In the genomic region with DNA sequence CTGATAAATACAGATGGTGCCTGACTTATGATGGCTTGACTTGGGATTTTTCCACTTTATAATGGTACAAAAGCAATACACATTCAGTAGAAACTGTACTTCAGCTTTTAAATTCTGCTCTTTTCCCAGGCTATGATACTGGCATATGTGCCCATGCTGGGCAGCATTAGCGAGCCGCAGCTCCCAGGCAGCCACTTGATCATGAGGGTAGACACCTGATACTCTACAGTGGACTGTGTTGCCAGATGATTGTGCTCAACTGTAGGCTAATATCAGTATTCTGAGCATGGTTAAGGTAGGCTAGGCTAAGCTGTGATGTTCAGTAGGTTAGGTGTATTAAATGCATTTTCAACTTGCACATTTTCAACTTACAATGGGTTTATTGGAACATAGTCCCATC, we compare ENCODE assay signal across 24 cellular contexts. TPM values are rescaled to one million over a fixed set of nuclear protein-coding genes. Genes with fewer than 3 reads are reported as not detected.
DNase-seq lines count a peak whose midpoint lies in the region; ATAC-seq and TF ChIP-seq lines count a peak whose summit lies in the region.
"Had no signal": no experiment of that assay in that cellular context is flagged by ENCODE, and none has a peak within 500 bp of the region (broad histone marks: within the 10 kb centered on the region; RNA-seq: fewer than 3 reads in every experiment).

No MANE protein-coding gene starts in this region.

- H3K4me3 Mint-ChIP-seq in naive thymus-derived CD4-positive, alpha-beta T cell: no peak overlapping the region
- H3K4me3 Mint-ChIP-seq: activated T-helper 17 cell treated with anti-CD3 and anti-CD28 coated beads, Interleukin-2, amount 50 U/mL, for 72 hours; dendritic cell treated with granulocyte-macrophage colony-stimulating factor and Interleukin-4, amounts not matched to agents 40 ng/mL and 50 ng/mL, for 4 days; naive thymus-derived CD8-positive, alpha-beta T cell; T-cell had no signal

- H3K27me3 Mint-ChIP-seq in naive thymus-derived CD4-positive, alpha-beta T cell: peaks cover 11 to 29% (median 15%) of the 10 kb centered on the region in 5 donors

- peak in 1 of 2 donors; percentile 35 for TF ChIP-seq POLR2A in gastrocnemius medialis (IDR thresholded peaks at IDR 0.05)

- TF ChIP-seq CTCF in gastrocnemius medialis (IDR thresholded peaks at IDR 0.05 in 4 of 5, conservative IDR thresholded peaks at IDR 0.05 in 1 of 5): no peak

- peak overlapping the region; percentile 65 for H3K27ac ChIP-seq in cingulate gyrus (ENCODE audit: low read depth, low read length)
- H3K27ac ChIP-seq in gastrocnemius medialis: peak overlapping the region; percentile 77 to 87 (median 82)
- no peak overlapping the region for H3K27ac ChIP-seq in naive thymus-derived CD4-positive, alpha-beta T cell (ENCODE audit: low read depth, low read length)
- H3K27ac ChIP-seq: C4-2B, SJSA1 had no signal

- CTCF ChIA-PET in naive thymus-derived CD4-positive, alpha-beta T cell (lab: Charles Lee): interaction anchor here (0.6 to 0.7 kb wide), 2 partner anchors 293 to 395 kb away, joined by 3 to 4 read pairs; no protein-coding TSS in a partner anchor

- H3K4me1 ChIP-seq in gastrocnemius medialis: peaks cover 25 to 27% of the 10 kb centered on the region in 2 donors
- H3K4me1 ChIP-seq in naive thymus-derived CD4-positive, alpha-beta T cell (ENCODE audit: control insufficient read depth in 2 of 2, insufficient read depth in 2 of 2, low read length in 2 of 2): peaks cover 0 to 13% of the 10 kb centered on the region in 2 donors
- H3K4me1 ChIP-seq: SJSA1 had no signal

- H3K9me3 Mint-ChIP-seq in naive thymus-derived CD4-positive, alpha-beta T cell: no peaks in the 10 kb centered on the region
- H3K9me3 Mint-ChIP-seq: activated naive CD4-positive, alpha-beta T cell treated with anti-CD3 and anti-CD28 coated beads, Interleukin-2, amount 50 U/mL, for 72 hours; activated T-helper 17 cell treated with anti-CD3 and anti-CD28 coated beads, Interleukin-2, amount 50 U/mL, for 72 hours; dendritic cell treated with granulocyte-macrophage colony-stimulating factor and Interleukin-4, amounts not matched to agents 40 ng/mL and 50 ng/mL, for 4 days; naive thymus-derived CD8-positive, alpha-beta T cell; T-cell had no signal

- H3K36me3 Mint-ChIP-seq in naive thymus-derived CD4-positive, alpha-beta T cell: no peaks in the 10 kb centered on the region
- H3K36me3 Mint-ChIP-seq: activated naive CD4-positive, alpha-beta T cell treated with anti-CD3 and anti-CD28 coated beads, Interleukin-2, amount 50 U/mL, for 72 hours; naive thymus-derived CD8-positive, alpha-beta T cell; T-cell had no signal

- no peaks in the 10 kb centered on the region for H3K27me3 ChIP-seq in gastrocnemius medialis
- no peaks in the 10 kb centered on the region for H3K27me3 ChIP-seq in naive thymus-derived CD4-positive, alpha-beta T cell (ENCODE audit: control insufficient read depth in 2 of 2, insufficient read depth in 2 of 2, low read length in 2 of 2)

- no peaks in the 10 kb centered on the region for H3K9me3 ChIP-seq in gastrocnemius medialis
- no peaks in the 10 kb centered on the region for H3K9me3 ChIP-seq in naive thymus-derived CD4-positive, alpha-beta T cell (ENCODE audit: control insufficient read depth in 2 of 3, low read length in 3 of 3)
- H3K9me3 ChIP-seq: SJSA1 had no signal

- peaks cover 6 to 22% (median 11%) of the 10 kb centered on the region in 7 donors for H3K4me1 Mint-ChIP-seq in naive thymus-derived CD4-positive, alpha-beta T cell

- H3K4me3 ChIP-seq in gastrocnemius medialis: no peak overlapping the region
- H3K4me3 ChIP-seq in naive thymus-derived CD4-positive, alpha-beta T cell (ENCODE audit: low read length): no peak overlapping the region
- H3K4me3 ChIP-seq: SJSA1 had no signal

- H3K36me3 ChIP-seq in gastrocnemius medialis: no peaks in the 10 kb centered on the region
- H3K36me3 ChIP-seq in naive thymus-derived CD4-positive, alpha-beta T cell (ENCODE audit: control insufficient read depth in 2 of 3, insufficient read depth in 3 of 3, low read length in 3 of 3): no peaks in the 10 kb centered on the region
- H3K36me3 ChIP-seq: SJSA1 had no signal

- peak; percentile 28 for DNase-seq in NCI-H748 (lab: John Stamatoyannopoulos, UW; ENCODE audit: unreplicated experiment)
- DNase-seq in NCI-H748 treated with DMSO at 0.1 percent for 48 hours (lab: John Stamatoyannopoulos, UW): no peak
- DNase-seq in NCI-H2029 treated with DMSO at 0.1 percent for 48 hours (lab: John Stamatoyannopoulos, UW): peak; percentile 31
- peak; percentile 66 to 67 for DNase-seq in gastrocnemius medialis
- no peak for DNase-seq in stimulated activated naive CD4-positive, alpha-beta T cell (lab: John Stamatoyannopoulos, UW)
- DNase-seq in naive thymus-derived CD4-positive, alpha-beta T cell: no peak
- DNase-seq: activated CD4-positive, alpha-beta T cell treated with anti-CD3 and anti-CD28 coated beads, Interleukin-2, amount 50 U/mL, for 48 hours; activated CD8-positive, alpha-beta memory T cell treated with anti-CD3 and anti-CD28 coated beads, Interleukin-2, amount 50 U/mL, for 4 hours; aorta; caudate nucleus; left colon; naive thymus-derived CD8-positive, alpha-beta T cell; NCI-H1105 treated with DMSO at 0.1 percent for 48 hours; NK-92 treated with Interleukin-12 subunit alpha and Interleukin-12 subunit beta, amount 100 ng/mL, for 24 hours; small intestine; stimulated activated CD4-positive, alpha-beta T cell treated with anti-CD3 and anti-CD28 coated beads, Interleukin-1b, Interleukin-23, amount 100 ng/mL, for 48 hours; T-cell had no signal

- intact Hi-C loops in gastrocnemius medialis (cut with DNase I; ENCODE audit: low total_unique reads): loop anchor here (1.0 kb wide), 1 partner anchor 11 kb away; no protein-coding TSS in a partner anchor
- intact Hi-C loops in naive thymus-derived CD4-positive, alpha-beta T cell (cut with micrococcal nuclease): no loop called here

- in situ Hi-C loops in gastrocnemius medialis (cut with MboI; ENCODE audit: low sequenced_read_pairs in 4 of 4): loop anchor here in 1 of 4 donors (10.0 kb wide), 1 partner anchor 45 kb away; no protein-coding TSS in a partner anchor

- POLR2A ChIA-PET in naive thymus-derived CD4-positive, alpha-beta T cell (lab: Charles Lee): interaction anchor here (1.5 to 4.4 kb wide), 3 partner anchors 18 to 31 kb away, joined by 4 to 66 read pairs (median 7); partner anchors contain the start of genes CLN6 and FEM1B

- H3K27ac Mint-ChIP-seq in naive thymus-derived CD4-positive, alpha-beta T cell: peak overlapping the region in 1 of 9 donors; percentile 42
- H3K27ac Mint-ChIP-seq: activated naive CD4-positive, alpha-beta T cell treated with anti-CD3 and anti-CD28 coated beads, Interleukin-2, amount 50 U/mL, for 72 hours; activated T-helper 17 cell treated with anti-CD3 and anti-CD28 coated beads, Interleukin-2, amount 50 U/mL, for 72 hours; dendritic cell treated with granulocyte-macrophage colony-stimulating factor and Interleukin-4, amounts not matched to agents 40 ng/mL and 50 ng/mL, for 4 days; naive thymus-derived CD8-positive, alpha-beta T cell had no signal

- ATAC-seq in gastrocnemius medialis: peak; percentile 72 to 74
- ATAC-seq in naive thymus-derived CD4-positive, alpha-beta T cell: no peak
- ATAC-seq: activated naive CD4-positive, alpha-beta T cell treated with anti-CD3 and anti-CD28 coated beads, Interleukin-2, amount 50 U/mL, for 72 hours; activated T-helper 17 cell treated with anti-CD3 and anti-CD28 coated beads, Interleukin-2, amount 50 U/mL, for 72 hours; left colon; naive thymus-derived CD8-positive, alpha-beta T cell; Panc1; T-cell had no signal

RNA-seq across cellular contexts. Expression of gene FEM1B, which starts 17.7 kb away (rescaled TPM):
- 100 to 1,000 TPM in 3 of 4 donors, 10 to 100 TPM in 1; 80.8 to 158 (median 124) TPM for total RNA-seq in gastrocnemius medialis
- 10 to 100 TPM; 56.5 to 73.2 (median 62.0) TPM for total RNA-seq in naive thymus-derived CD4-positive, alpha-beta T cell
- 10 to 100 TPM; 12.0 to 12.7 TPM for polyA plus RNA-seq in naive thymus-derived CD4-positive, alpha-beta T cell

RNA-seq across cellular contexts. Expression of gene CLN6, which starts 30.4 kb away (rescaled TPM):
- 10 to 100 TPM; 17.1 to 18.9 (median 18.5) TPM for total RNA-seq in gastrocnemius medialis
- 10 to 100 TPM; 15.0 to 66.6 (median 19.0) TPM for total RNA-seq in naive thymus-derived CD4-positive, alpha-beta T cell
- polyA plus RNA-seq in naive thymus-derived CD4-positive, alpha-beta T cell: 1 to 10 TPM; 2.8 to 3.9 TPM

RNA-seq across cellular contexts. Expression of gene CALML4, which starts 54.8 kb away (rescaled TPM):
- 1 to 10 TPM in 3 of 4 donors, under 1 TPM in 1; 0.66 to 2.4 (median 1.5) TPM for total RNA-seq in gastrocnemius medialis
- total RNA-seq in naive thymus-derived CD4-positive, alpha-beta T cell: 10 to 100 TPM in 1 of 5 experiments, 1 to 10 TPM in 4; 2.5 to 14.6 (median 3.9) TPM
- under 1 TPM; 0.13 to 0.29 TPM for polyA plus RNA-seq in naive thymus-derived CD4-positive, alpha-beta T cell

Comparison
In these comparisons a context has a peak if more than half of its experiments do, and no peak if none do; other contexts are left out.
1. DNase-seq: peak in NCI-H748 (single experiment), NCI-H2029 treated with DMSO at 0.1 percent for 48 hours (single experiment) and gastrocnemius medialis (2 of 2); none in NCI-H748 treated with DMSO at 0.1 percent for 48 hours (single experiment), stimulated activated naive CD4-positive, alpha-beta T cell (0 of 6) and naive thymus-derived CD4-positive, alpha-beta T cell (0 of 9).